In the genomic region with DNA sequence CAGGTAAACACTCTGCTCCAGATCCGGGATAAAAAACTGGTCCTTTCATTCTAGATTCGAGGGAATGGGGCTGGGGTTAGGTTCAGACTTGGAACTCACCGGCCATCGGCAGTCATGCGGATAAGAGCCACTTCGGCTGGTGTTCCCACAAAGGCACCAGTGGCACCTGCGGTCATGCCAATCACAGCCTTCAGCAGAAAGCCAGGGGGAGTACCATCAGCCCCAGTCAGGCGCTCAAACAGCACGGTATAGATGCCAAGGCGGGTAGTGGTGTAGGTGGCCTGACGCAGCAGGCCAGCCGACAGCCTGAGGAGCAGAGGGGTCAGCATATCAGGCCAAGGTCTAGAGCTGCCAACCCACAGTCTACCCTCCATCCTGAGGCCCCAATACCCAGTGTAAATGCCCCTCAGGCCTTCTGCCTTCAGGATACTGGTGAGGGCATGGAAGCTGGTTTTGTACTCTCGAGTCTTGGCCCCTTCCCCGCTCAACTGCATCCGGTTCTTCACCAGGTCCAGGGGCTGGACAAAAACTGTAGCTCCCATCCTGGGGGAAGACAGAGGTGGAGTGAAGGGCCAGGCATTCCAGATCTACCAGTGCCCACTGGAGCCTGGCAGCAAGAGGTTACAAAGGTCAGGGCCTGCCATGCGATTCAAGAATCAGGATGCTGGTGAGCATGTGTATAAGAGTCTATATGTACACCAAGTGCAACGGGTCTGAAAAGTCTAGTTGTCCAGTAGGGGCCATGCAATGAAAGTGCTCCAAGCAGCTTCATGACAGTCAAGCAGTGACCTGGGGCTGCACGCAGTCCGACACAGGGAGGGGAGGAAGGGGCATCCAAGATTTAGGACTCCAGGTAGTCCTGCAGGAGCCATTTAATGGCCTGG, we compare ENCODE assay signal across 6 cellular contexts. TPM values are rescaled to one million over a fixed set of nuclear protein-coding genes. Genes with fewer than 3 reads are reported as not detected.
DNase-seq lines count a peak whose midpoint lies in the region; ATAC-seq, FAIRE-seq and TF ChIP-seq lines count a peak whose summit lies in the region.

No MANE protein-coding gene starts in this region.

- peak overlapping the region; percentile 100 for H3K4me2 ChIP-seq in fibroblast of lung (ENCODE audit: extremely low read depth, insufficient read depth, low read length)

- peaks cover 64% of the 10 kb centered on the region for H3K4me1 Mint-ChIP-seq in activated naive CD4-positive, alpha-beta T cell treated with anti-CD3 and anti-CD28 coated beads, Interleukin-2, amount 50 U/mL, for 24 hours

- peak overlapping the region; percentile 76 to 93 (median 81) for H3K4me3 ChIP-seq in fibroblast of lung (replicated peaks in 1 of 4; ENCODE audit: control extremely low read depth in 1 of 4, insufficient read depth in 1 of 4, low read depth in 3 of 4, low read length in 4 of 4)

- no peak overlapping the region for H2AFZ ChIP-seq in fibroblast of lung (ENCODE audit: low read length)

- TF ChIP-seq POLR2A in H54 (IDR thresholded peaks at IDR 0.05; ENCODE audit: low read depth, low read length) = no peak

- H3K27ac ChIP-seq in fibroblast of lung (ENCODE audit: insufficient read depth, low read length) (peak overlapping the region; percentile 89), temporal lobe (ENCODE audit: low read depth, low read length) (peak overlapping the region; percentile 96)

- H3K4me1 ChIP-seq in fibroblast of lung (ENCODE audit: control insufficient read depth, extremely low read depth, insufficient read depth, low read length) = peaks cover 19% of the 10 kb centered on the region

- H3K27me3 ChIP-seq in fibroblast of lung (ENCODE audit: control insufficient read depth, insufficient read depth, low read length) = no peaks in the 10 kb centered on the region

- peak overlapping the region; percentile 94 for H3K4me3 Mint-ChIP-seq in activated naive CD4-positive, alpha-beta T cell treated with anti-CD3 and anti-CD28 coated beads, Interleukin-2, amount 50 U/mL, for 24 hours

- ATAC-seq in HG03378 (IDR thresholded peaks at IDR 0.05; ENCODE audit: unreplicated experiment) = no peak

- H3K36me3 Mint-ChIP-seq in activated naive CD4-positive, alpha-beta T cell treated with anti-CD3 and anti-CD28 coated beads, Interleukin-2, amount 50 U/mL, for 24 hours = peaks cover 13% of the 10 kb centered on the region

- H3K9me3 Mint-ChIP-seq in activated naive CD4-positive, alpha-beta T cell treated with anti-CD3 and anti-CD28 coated beads, Interleukin-2, amount 50 U/mL, for 24 hours = no peaks in the 10 kb centered on the region

- no peak for DNase-seq in activated naive CD4-positive, alpha-beta T cell (lab: John Stamatoyannopoulos, UW)
- DNase-seq in fibroblast of lung (ENCODE audit: low read depth in 2 of 2) = no peak
- no peak for DNase-seq in H54 (ENCODE audit: insufficient read length, low spot score)

- FAIRE-seq in H54 (lab: Jason Lieb, UNC) = no peak

- H3K79me2 ChIP-seq in fibroblast of lung (ENCODE audit: control insufficient read depth, insufficient read depth, low read length) = peaks cover 50% of the 10 kb centered on the region

- H3K9ac ChIP-seq in fibroblast of lung (ENCODE audit: insufficient read depth, low read length) = peak overlapping the region; percentile 65

- peaks cover 26% of the 10 kb centered on the region for H3K36me3 ChIP-seq in fibroblast of lung (ENCODE audit: control insufficient read depth, insufficient read depth, low read length)

- H4K20me1 ChIP-seq in fibroblast of lung (ENCODE audit: control insufficient read depth, extremely low read depth, insufficient read depth, low read length) = no peaks in the 10 kb centered on the region

- TF ChIP-seq CTCF in fibroblast of lung (conservative IDR thresholded peaks at IDR 0.05 in 1 of 2, IDR thresholded peaks at IDR 0.05 in 1 of 2; ENCODE audit: low read depth in 1 of 2, low read length in 2 of 2) = no peak

- H3K27ac Mint-ChIP-seq in activated naive CD4-positive, alpha-beta T cell treated with anti-CD3 and anti-CD28 coated beads, Interleukin-2, amount 50 U/mL, for 24 hours = peak overlapping the region; percentile 93

- H3K27me3 Mint-ChIP-seq in activated naive CD4-positive, alpha-beta T cell treated with anti-CD3 and anti-CD28 coated beads, Interleukin-2, amount 50 U/mL, for 24 hours = no peaks in the 10 kb centered on the region

- no peaks in the 10 kb centered on the region for H3K9me3 ChIP-seq in fibroblast of lung (ENCODE audit: control insufficient read depth, insufficient read depth, low read depth, low read length)

RNA-seq across cellular contexts. Expression of a gene that starts 0.9 kb away (rescaled TPM):
- total RNA-seq in fibroblast of lung (50.3 and 59.3 TPM in 2 replicates), temporal lobe (41.8 TPM)
- polyA plus RNA-seq in fibroblast of lung = 29.2 and 45.8 TPM in 2 replicates
- polyA plus RNA-seq in fibroblast of lung (2012) = 40.3 and 62.5 TPM in 2 replicates
- 99.6 and 148 TPM in 2 replicates for polyA minus RNA-seq in fibroblast of lung (ENCODE audit: low replicate concordance)

RNA-seq across cellular contexts. Expression of a gene that starts 1.2 kb away (rescaled TPM):
- 13.6 and 22.8 TPM in 2 replicates for total RNA-seq in fibroblast of lung
- polyA plus RNA-seq in fibroblast of lung = 52.6 and 83.5 TPM in 2 replicates
- polyA plus RNA-seq in fibroblast of lung (2012) = 67.1 and 105 TPM in 2 replicates
- polyA minus RNA-seq in fibroblast of lung (ENCODE audit: low replicate concordance) = 97.9 and 127 TPM in 2 replicates
- total RNA-seq in temporal lobe = 12.8 TPM

RNA-seq across cellular contexts. Expression of a gene that starts 6.8 kb away (rescaled TPM):
- total RNA-seq in fibroblast of lung (not detected in 2 replicates), temporal lobe (not detected)
- polyA plus RNA-seq in fibroblast of lung = not detected in 2 replicates
- polyA plus RNA-seq in fibroblast of lung (2012) = 0.23 and 0.33 TPM in 2 replicates
- polyA minus RNA-seq in fibroblast of lung (ENCODE audit: low replicate concordance) = not detected in 2 replicates

RNA-seq across cellular contexts. Expression of a gene that starts 9.4 kb away (rescaled TPM):
- total RNA-seq in fibroblast of lung = 258 and 422 TPM in 2 replicates
- 870 and 1,199 TPM in 2 replicates for polyA plus RNA-seq in fibroblast of lung
- polyA plus RNA-seq in fibroblast of lung (2012) = 1,472 and 2,070 TPM in 2 replicates
- polyA minus RNA-seq in fibroblast of lung (ENCODE audit: low replicate concordance) = 622 and 777 TPM in 2 replicates
- 69.3 TPM for total RNA-seq in temporal lobe

RNA-seq across cellular contexts. Expression of a gene that starts 12.0 kb away (rescaled TPM):
- total RNA-seq in fibroblast of lung = 1.8 and 4.3 TPM in 2 replicates
- polyA plus RNA-seq in fibroblast of lung = 2.0 and 2.3 TPM in 2 replicates
- polyA plus RNA-seq in fibroblast of lung (2012) = 3.4 and 3.8 TPM in 2 replicates
- polyA minus RNA-seq in fibroblast of lung (ENCODE audit: low replicate concordance) = 2.3 TPM in 1 of 2 replicates, not detected in the other
- total RNA-seq in temporal lobe = 0.74 TPM
